8 cellular contexts compared by ENCODE assay signal in genomic region chr12:7128681-7129593, GRCh38. TPM values are rescaled to one million over a fixed set of nuclear protein-coding genes. Genes with fewer than 3 reads are reported as not detected.
DNase-seq lines count a peak whose midpoint lies in the region; ATAC-seq and TF ChIP-seq lines count a peak whose summit lies in the region.

TSS of gene RBP5 (minus strand) at chr12:7128889. CDS start at chr12:7128775, 114 bp downstream.

- H4K8ac ChIP-seq in H9 (replicated peaks; ENCODE audit: insufficient read length, low read depth, low read length), result no peak within 1 kb of the TSS

- no peaks in the 10 kb centered on the region for H3K79me2 ChIP-seq in H9 (ENCODE audit: insufficient read depth, low read length)

- intact Hi-C loops in right cardiac atrium (cut with DNase I), result no loop called here

- H3K23me2 ChIP-seq in H9 (ENCODE audit: insufficient read length, low read depth, low read length, poor library complexity, severe bottlenecking), result peaks cover 17% of the 10 kb centered on the region

- ATAC-seq in T-cell (replicated peaks in 1 of 4) (no peak), right cardiac atrium (peak; percentile 3 to 52), foreskin keratinocyte (no peak), GM19452 (IDR thresholded peaks at IDR 0.05; ENCODE audit: unreplicated experiment) (no peak)

- H3K23ac ChIP-seq in H9 (ENCODE audit: insufficient read length, low read depth, low read length), result no peak within 1 kb of the TSS

- DNase-seq in H9, result peak; percentile 56
- no peak for DNase-seq in T-cell
- peak in 2 of 3 donors; percentile 52 to 66 for DNase-seq in right cardiac atrium
- DNase-seq in skeletal muscle cell (ENCODE audit: low read depth), result no peak
- DNase-seq in foreskin keratinocyte, result no peak
- DNase-seq in C1 segment of cervical spinal cord (lab: John Stamatoyannopoulos, UW), result no peak
- DNase-seq in NCI-H1930 (lab: John Stamatoyannopoulos, UW), result no peak

- TF ChIP-seq CTCF in H9 (conservative IDR thresholded peaks at IDR 0.05) (no peak), foreskin keratinocyte (conservative IDR thresholded peaks at IDR 0.05) (no peak)

- POLR2A ChIA-PET in T-cell (lab: Charles Lee), result no interaction called here

- H2BK20ac ChIP-seq in H9 (ENCODE audit: low read depth, low read length, poor library complexity, severe bottlenecking), result no peak within 1 kb of the TSS

- H3K4me3 ChIP-seq in right cardiac atrium (ENCODE audit: low read length) (peak within 1 kb of the TSS; percentile 83), skeletal muscle cell (ENCODE audit: low read depth, low read length) (peak within 1 kb of the TSS; percentile 64)

- H3K27ac ChIP-seq in H9 (ENCODE audit: insufficient read length, low read depth, low read length), result no peak within 1 kb of the TSS
- no peak within 1 kb of the TSS for H3K27ac ChIP-seq in right cardiac atrium (ENCODE audit: low read length)
- H3K27ac ChIP-seq in foreskin keratinocyte, result no peak within 1 kb of the TSS

- H3K56ac ChIP-seq in H9 (ENCODE audit: insufficient read length, low read depth, low read length), result no peak within 1 kb of the TSS

- H3K4ac ChIP-seq in H9 (ENCODE audit: low read depth, low read length), result no peak within 1 kb of the TSS

- H4K91ac ChIP-seq in H9 (ENCODE audit: insufficient read length, low read depth, low read length), result no peak within 1 kb of the TSS

- no peak within 1 kb of the TSS for H3T11ph ChIP-seq in H9 (ENCODE audit: low read length)

- peak within 1 kb of the TSS; percentile 87 for H3K18ac ChIP-seq in H9 (ENCODE audit: insufficient read length, low read depth, low read length)

- H3K27ac Mint-ChIP-seq in H9 (peak within 1 kb of the TSS in 1 of 3 experiments; percentile 98; a peak in 2 of 7 replicates), T-cell (peak within 1 kb of the TSS; percentile 82 to 92)

- H3K4me2 ChIP-seq in H9 (ENCODE audit: insufficient read depth, insufficient read length, low read length), result peak within 1 kb of the TSS; percentile 99

- H3K14ac ChIP-seq in H9 (ENCODE audit: insufficient read depth, low read length), result peak within 1 kb of the TSS; percentile 87

- H3K9me3 ChIP-seq in H9 (ENCODE audit: control insufficient read depth, low read depth, low read length), result no peaks in the 10 kb centered on the region
- no peaks in the 10 kb centered on the region for H3K9me3 ChIP-seq in right cardiac atrium (ENCODE audit: control insufficient read depth, low read length)

- no peaks in the 10 kb centered on the region for H3K79me1 ChIP-seq in H9 (ENCODE audit: insufficient read depth, low read depth, low read length, poor library complexity, severe bottlenecking)

- H3K27me3 Mint-ChIP-seq in H9 (ENCODE audit: low read depth) (peaks cover 7% of the 10 kb centered on the region), T-cell (no peaks in the 10 kb centered on the region)

- H3K36me3 Mint-ChIP-seq in H9 (ENCODE audit: insufficient read depth in 1 of 3, low read depth in 3 of 3) (peaks cover 1 to 6% (median 4%) of the 10 kb centered on the region in 3 experiments; a peak in 4 of 7 replicates), T-cell (peaks cover 3% of the 10 kb centered on the region)

- CTCF ChIA-PET in T-cell (lab: Charles Lee), result no interaction called here

- no peak within 1 kb of the TSS for H2BK5ac ChIP-seq in H9 (ENCODE audit: insufficient read length, low read length)

- H2AFZ ChIP-seq in H9 (ENCODE audit: low read length), result no peak within 1 kb of the TSS

- H3K9me3 Mint-ChIP-seq in H9 (no peaks in the 10 kb centered on the region; a peak in 2 of 5 replicates), T-cell (no peaks in the 10 kb centered on the region)

- H4K5ac ChIP-seq in H9 (ENCODE audit: insufficient read length, low read depth, low read length), result no peak within 1 kb of the TSS

- H2BK12ac ChIP-seq in H9 (ENCODE audit: insufficient read length, low read depth, low read length), result no peak within 1 kb of the TSS

- H3K4me3 Mint-ChIP-seq in H9, result peak within 1 kb of the TSS; percentile 85 to 86
- H3K4me3 Mint-ChIP-seq in T-cell, result peak within 1 kb of the TSS; percentile 87 to 97 (median 92)

- no peak within 1 kb of the TSS for H3K9ac ChIP-seq in H9 (ENCODE audit: extremely low read depth, insufficient read length, low read length)

- WGBS in H9 (ENCODE audit: extremely low coverage, insufficient read length, low lambda C conversion rate), result no CpG with 5 or more reads among the region's 11 CpGs
- 48% methylated on average over 11 of the region's 11 CpGs for WGBS in right cardiac atrium

- no peak within 1 kb of the TSS for H2BK120ac ChIP-seq in H9 (ENCODE audit: low read depth, low read length, poor library complexity, severe bottlenecking)

- no peak within 1 kb of the TSS for H2BK15ac ChIP-seq in H9 (ENCODE audit: low read depth, low read length)

- peaks cover 30 to 47% of the 10 kb centered on the region in 2 experiments for H3K4me1 Mint-ChIP-seq in H9
- peaks cover 28 to 47% (median 40%) of the 10 kb centered on the region in 3 donors for H3K4me1 Mint-ChIP-seq in T-cell

- H3K27me3 ChIP-seq in H9 (ENCODE audit: insufficient read depth, low read length), result no peaks in the 10 kb centered on the region; the same call in 1 of the 2 replicates
- H3K27me3 ChIP-seq in right cardiac atrium (ENCODE audit: control insufficient read depth, insufficient read depth), result no peaks in the 10 kb centered on the region
- H3K27me3 ChIP-seq in foreskin keratinocyte, result no peaks in the 10 kb centered on the region

- H3K4me1 ChIP-seq in H9 (ENCODE audit: insufficient read depth, low read length), result peaks cover 12% of the 10 kb centered on the region; the same call in 1 of the 2 replicates
- peaks cover 12% of the 10 kb centered on the region for H3K4me1 ChIP-seq in right cardiac atrium (ENCODE audit: control insufficient read depth, insufficient read depth, low read length)
- H3K4me1 ChIP-seq in foreskin keratinocyte, result no peaks in the 10 kb centered on the region

- H2AK5ac ChIP-seq in H9 (ENCODE audit: insufficient read length, low read length), result no peak within 1 kb of the TSS

- peaks cover 2% of the 10 kb centered on the region for H4K20me1 ChIP-seq in H9 (ENCODE audit: control insufficient read depth, insufficient read depth, insufficient read length)

RNA-seq across cellular contexts. Expression of gene RBP5, which starts in this region (rescaled TPM):
- total RNA-seq in H9 (2021) (2.1 and 2.7 TPM in 2 replicates), T-cell (under 1 TPM in 3 of 5 donors, not detected in 2; 0.26 to 0.70 (median 0.59) TPM), right cardiac atrium (1 to 10 TPM in 1 of 4 donors, under 1 TPM in 2, not detected in 1; 0.47 to 1.7 (median 0.65) TPM), foreskin keratinocyte (not detected in 2 replicates)
- polyA plus RNA-seq in right cardiac atrium (0.77 TPM), foreskin keratinocyte (not detected in 2 replicates)

Comparison
In these comparisons a context has a peak if more than half of its experiments do, and no peak if none do; other contexts are left out.
1. DNase-seq: peak in H9 (single experiment) and right cardiac atrium (2 of 3); none in T-cell (0 of 34), skeletal muscle cell (single experiment), foreskin keratinocyte (0 of 2), C1 segment of cervical spinal cord (0 of 14) and NCI-H1930 (0 of 2).
2. ATAC-seq: peak in right cardiac atrium (2 of 2); none in T-cell (0 of 4), foreskin keratinocyte (single experiment) and GM19452 (single experiment).